In the genomic region with DNA sequence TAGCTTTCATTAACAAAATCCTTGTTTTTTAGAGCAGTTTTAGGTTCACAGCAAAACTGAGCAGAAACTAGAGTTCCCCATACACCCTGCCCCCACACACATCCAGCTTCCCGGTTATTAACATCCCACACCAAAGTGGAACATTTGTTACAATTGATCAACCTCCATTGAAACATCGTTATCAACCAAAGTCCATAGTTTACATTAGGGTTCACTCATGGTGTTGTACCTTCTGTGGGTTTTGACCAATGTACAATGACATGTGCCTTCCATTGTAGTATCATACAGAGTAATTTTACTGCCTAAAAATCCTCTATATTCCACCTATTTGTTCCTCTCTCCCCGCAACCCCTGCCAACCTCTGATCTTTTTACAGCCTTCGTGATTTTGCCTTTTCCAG, we compare ENCODE assay signal across 11 cellular contexts.
"Had no signal": no experiment of that assay in that cellular context is flagged by ENCODE, and none has a peak within 500 bp of the region (broad histone marks: within the 10 kb centered on the region; RNA-seq: fewer than 3 reads in every experiment).

No MANE protein-coding gene starts in this region.

- DNase-seq: GM23248, GOT3, H7, H9, HCEC 1CT, HFFc6 had no signal

- H3K36me3 ChIP-seq: HAP-1 had no signal

- H3K9ac ChIP-seq: GM23248 had no signal

- H3K4me1 ChIP-seq: HAP-1 had no signal

- H3K4me3 ChIP-seq: GM23248, GM23338, HAP-1 had no signal

- H2AFZ ChIP-seq: GM23248, GM23338 had no signal

- FAIRE-seq: H1, H54 had no signal

- H3K27ac ChIP-seq: GM23248 had no signal

- H3K9me3 ChIP-seq: HAP-1 had no signal

- ATAC-seq: GM23338, HCT116 had no signal

- H3K4me2 ChIP-seq: GM23338 had no signal
